14 cellular contexts compared by ENCODE assay signal in the genomic region with DNA sequence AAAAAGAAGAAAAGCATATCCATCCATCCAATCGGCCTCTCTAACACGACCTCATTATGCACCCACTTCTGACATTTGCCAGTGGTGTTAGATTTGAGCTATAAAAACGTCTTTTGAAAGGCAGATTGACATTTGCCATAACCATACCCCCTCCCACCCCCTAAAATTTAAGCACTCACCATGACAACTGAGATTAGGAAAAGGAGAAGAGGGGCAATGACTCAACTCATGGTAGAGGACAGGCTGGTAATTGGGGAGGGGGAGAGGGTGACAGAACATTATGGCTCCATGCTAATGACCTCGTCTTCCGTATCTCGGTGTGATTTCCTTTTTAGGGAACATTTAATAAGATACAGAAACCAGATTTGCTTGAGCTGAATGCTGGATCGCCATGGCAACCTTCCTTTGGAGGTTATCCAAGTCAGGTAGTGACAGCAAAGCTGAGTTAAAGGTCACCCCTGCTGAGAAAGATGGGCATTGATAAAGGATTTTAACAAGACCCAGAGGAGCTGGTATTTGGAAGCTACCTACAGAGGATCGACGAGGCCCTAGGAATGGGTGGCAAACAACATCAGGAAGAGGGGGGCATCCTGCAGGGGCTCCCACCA.
"Had no signal": no experiment of that assay in that cellular context is flagged by ENCODE, and none has a peak within 500 bp of the region (broad histone marks: within the 10 kb centered on the region; RNA-seq: fewer than 3 reads in every experiment).

No MANE protein-coding gene starts in this region.

- H3K27me3 ChIP-seq: right atrium auricular region had no signal

- DNase-seq: activated CD4-positive, alpha-beta memory T cell treated with anti-CD3 and anti-CD28 coated beads for 36 hours; activated CD4-positive, alpha-beta T cell treated with anti-CD3 and anti-CD28 coated beads for 36 hours; activated gamma-delta T cell treated with Interleukin-2 at 50 U/mL for 16 hours; activated T-cell treated with anti-CD3 and anti-CD28 coated beads for 4 hours; effector CD4-positive, alpha-beta T cell; left lung; mucosa of descending colon; naive B cell; stimulated activated CD4-positive, alpha-beta T cell treated with anti-CD3 and anti-CD28 coated beads, Interleukin-2, amount 100 ng/mL, for 24 hours; stimulated activated naive CD8-positive, alpha-beta T cell treated with anti-CD3 and anti-CD28 coated beads, Interleukin-15, Interleukin-2, amounts not matched to agents 100 U/mL and 50 U/mL, for 24 hours; substantia nigra; tibial artery had no signal

- H3K4me3 ChIP-seq: adrenal gland, left lung, mucosa of descending colon, right atrium auricular region, tibial artery had no signal

- H3K36me3 ChIP-seq: adrenal gland, left lung, right atrium auricular region, tibial artery had no signal

- H3K27ac ChIP-seq: adrenal gland, left lung, right atrium auricular region, tibial artery had no signal

- H3K4me1 ChIP-seq: adrenal gland, left lung, right atrium auricular region, tibial artery had no signal

- H3K9me3 ChIP-seq: adrenal gland, left lung, mucosa of descending colon, right atrium auricular region, tibial artery had no signal
